Comparison of ENCODE assay signal across 11 cellular contexts in the genomic region with DNA sequence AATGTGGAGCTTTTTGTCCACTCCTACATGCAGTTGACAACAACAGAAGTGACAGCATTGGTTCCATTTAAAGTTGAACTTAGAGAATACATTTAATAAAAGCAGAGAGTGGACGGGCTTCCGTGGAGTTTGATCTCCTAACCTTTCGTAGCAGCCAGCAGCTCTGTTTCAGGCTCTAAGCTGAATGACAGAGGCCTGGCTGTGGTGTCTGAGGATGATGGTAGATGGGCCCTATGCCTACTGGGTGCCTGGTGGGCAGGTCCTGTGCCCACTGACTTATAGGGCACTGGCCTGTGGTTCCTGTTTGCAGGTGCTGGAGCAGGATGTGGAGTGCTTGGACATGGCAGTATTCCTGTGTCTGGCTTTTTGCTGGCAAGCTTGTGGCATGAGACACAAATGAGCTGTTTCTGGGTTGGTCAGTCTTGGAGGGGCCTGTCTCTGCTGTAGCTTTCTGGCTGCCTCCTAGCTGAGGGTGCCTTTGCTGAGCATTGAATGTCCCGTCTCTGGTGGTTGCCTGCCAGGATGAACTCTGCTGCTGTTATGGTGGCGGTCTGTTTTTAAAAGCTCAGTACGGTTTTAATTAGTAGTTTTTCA. TPM values are rescaled to one million over a fixed set of nuclear protein-coding genes. Genes with fewer than 3 reads are reported as not detected.
A peak's percentile ranks its signal among the peaks of the same experiment; 100 is the strongest.
DNase-seq lines count a peak whose midpoint lies in the region; ATAC-seq and TF ChIP-seq lines count a peak whose summit lies in the region.
"Had no signal": no experiment of that assay in that cellular context is flagged by ENCODE, and none has a peak within 500 bp of the region (broad histone marks: within the 10 kb centered on the region; RNA-seq: fewer than 3 reads in every experiment).

No MANE protein-coding gene starts in this region.

- no peaks in the 10 kb centered on the region for H3K9me3 ChIP-seq in vagina
- H3K9me3 ChIP-seq: ascending aorta had no signal

- H3K4me3 ChIP-seq in vagina, result no peak overlapping the region
- H3K4me3 ChIP-seq: ascending aorta had no signal

- H3K36me3 Mint-ChIP-seq in activated B cell treated with CpG ODN at 0.5 μM for 24 hours (ENCODE audit: low read depth) (peaks cover 63% of the 10 kb centered on the region), progenitor cell of endocrine pancreas (ENCODE audit: insufficient read depth) (peaks cover 8% of the 10 kb centered on the region)

- ATAC-seq in Right ventricle myocardium superior (ENCODE audit: poor library complexity), result peak; percentile 55
- no peak for ATAC-seq in activated B cell treated with CpG ODN at 0.5 μM for 24 hours (ENCODE audit: low read depth)
- ATAC-seq in GM18502 (IDR thresholded peaks at IDR 0.05; ENCODE audit: poor library complexity, unreplicated experiment), result no peak

- no peak for TF ChIP-seq POLR2A in vagina (IDR thresholded peaks at IDR 0.05)

- POLR2A ChIA-PET in activated B cell treated with CpG ODN at 0.5 μM for 24 hours (lab: Charles Lee), result interaction anchor here (0.7 to 1.5 kb wide), 3 partner anchors 24 to 54 kb away, joined by 3 to 7 read pairs (median 4); no protein-coding TSS in a partner anchor

- H3K4me1 Mint-ChIP-seq in activated B cell treated with CpG ODN at 0.5 μM for 24 hours (peaks cover 87% of the 10 kb centered on the region), progenitor cell of endocrine pancreas (ENCODE audit: low read depth) (peaks cover 34% of the 10 kb centered on the region)

- no peak for TF ChIP-seq CTCF in activated B cell treated with CpG ODN at 0.5 μM for 24 hours (IDR thresholded peaks at IDR 0.05)
- no peak for TF ChIP-seq CTCF in vagina (IDR thresholded peaks at IDR 0.05)
- TF ChIP-seq CTCF in progenitor cell of endocrine pancreas (IDR thresholded peaks at IDR 0.05; ENCODE audit: unreplicated experiment), result no peak

- H3K4me1 ChIP-seq in vagina, result peaks cover 96% of the 10 kb centered on the region

- DNase-seq in Right ventricle myocardium superior (no peak), cardiac septum (ENCODE audit: low spot score) (no peak), activated B cell treated with CpG ODN at 0.5 μM for 24 hours (no peak), islet precursor cell (peak; percentile 75), vagina (ENCODE audit: extremely low spot score in 2 of 2) (no peak), NCI-H128 (lab: John Stamatoyannopoulos, UW; ENCODE audit: unreplicated experiment) (no peak), progenitor cell of endocrine pancreas (ENCODE audit: low spot score, unreplicated experiment) (no peak)
- DNase-seq: GDM1, NCI-H2029 had no signal

- CTCF ChIA-PET in activated B cell treated with CpG ODN at 0.5 μM for 24 hours (lab: Charles Lee), result no interaction called here

- H3K9me3 Mint-ChIP-seq in activated B cell treated with CpG ODN at 0.5 μM for 24 hours (no peaks in the 10 kb centered on the region), progenitor cell of endocrine pancreas (ENCODE audit: low read depth) (no peaks in the 10 kb centered on the region)

- H3K4me3 Mint-ChIP-seq in activated B cell treated with CpG ODN at 0.5 μM for 24 hours, result peak overlapping the region; percentile 19
- H3K4me3 Mint-ChIP-seq in progenitor cell of endocrine pancreas (ENCODE audit: low read depth), result no peak overlapping the region

- intact Hi-C loops in Right ventricle myocardium superior (cut with DNase I) (no loop called here), cardiac septum (cut with DNase I) (loop anchor here (5.0 kb wide), 1 partner anchor 38 kb away; no protein-coding TSS in a partner anchor), activated B cell treated with CpG ODN at 0.5 μM for 24 hours (cut with micrococcal nuclease) (no loop called here), vagina (cut with DNase I) (no loop called here)

- H3K27me3 ChIP-seq in vagina, result no peaks in the 10 kb centered on the region
- H3K27me3 ChIP-seq: ascending aorta had no signal

- peak overlapping the region; percentile 3 for H3K27ac ChIP-seq in vagina

- H3K27me3 Mint-ChIP-seq in activated B cell treated with CpG ODN at 0.5 μM for 24 hours (no peaks in the 10 kb centered on the region), progenitor cell of endocrine pancreas (no peaks in the 10 kb centered on the region)

- H3K27ac Mint-ChIP-seq in activated B cell treated with CpG ODN at 0.5 μM for 24 hours (no peak overlapping the region), progenitor cell of endocrine pancreas (no peak overlapping the region)

- no peaks in the 10 kb centered on the region for H3K36me3 ChIP-seq in vagina
- H3K36me3 ChIP-seq: ascending aorta had no signal

RNA-seq across cellular contexts. Expression of a gene that starts 54.6 kb away (rescaled TPM):
- total RNA-seq in Right ventricle myocardium superior (32.9 TPM), cardiac septum (44.5 TPM), activated B cell treated with CpG ODN at 0.5 μM for 24 hours (183 and 194 TPM in 2 replicates), vagina (56.2 TPM), progenitor cell of endocrine pancreas (44.3 and 47.7 TPM in 2 replicates)
